Comparison of ENCODE assay signal across 19 cellular contexts in genomic region chr5:5638193-5638592, GRCh38.
DNase-seq lines count a peak whose midpoint lies in the region; ATAC-seq, FAIRE-seq and TF ChIP-seq lines count a peak whose summit lies in the region.
"Had no signal": no experiment of that assay in that cellular context is flagged by ENCODE, and none has a peak within 500 bp of the region (broad histone marks: within the 10 kb centered on the region; RNA-seq: fewer than 3 reads in every experiment).

No MANE protein-coding gene starts in this region.

- no peak overlapping the region for H3K9ac ChIP-seq in mesendoderm (ENCODE audit: low read length)

- H4K8ac ChIP-seq in mesendoderm (ENCODE audit: low read depth, low read length): no peak overlapping the region

- H2AK5ac ChIP-seq in mesendoderm (ENCODE audit: low read length): no peak overlapping the region

- H3K18ac ChIP-seq in mesendoderm (ENCODE audit: low read length): no peak overlapping the region

- no peak overlapping the region for H2BK120ac ChIP-seq in mesendoderm (ENCODE audit: low read depth, low read length)

- no peaks in the 10 kb centered on the region for H3K79me1 ChIP-seq in mesendoderm (ENCODE audit: low read length)

- H3K4ac ChIP-seq in mesendoderm (ENCODE audit: low read depth, low read length): no peak overlapping the region

- no CpG with 5 or more reads among the region's 4 CpGs for WGBS in mesendoderm (ENCODE audit: extremely low coverage, insufficient coverage, low lambda C conversion rate)

- H3K36me3 ChIP-seq in bronchial epithelial cell (ENCODE audit: control insufficient read depth, insufficient read depth, low read length): no peaks in the 10 kb centered on the region
- no peaks in the 10 kb centered on the region for H3K36me3 ChIP-seq in mesendoderm (ENCODE audit: control insufficient read depth, insufficient read depth, low read length)
- H3K36me3 ChIP-seq in thoracic aorta: no peaks in the 10 kb centered on the region
- H3K36me3 ChIP-seq: ovary, spleen had no signal

- no peak for TF ChIP-seq CTCF in bronchial epithelial cell (IDR thresholded peaks at IDR 0.05; ENCODE audit: insufficient read depth, low read length, severe bottlenecking)
- no peak for TF ChIP-seq CTCF in thoracic aorta (IDR thresholded peaks at IDR 0.05)

- no peak overlapping the region for H3K23ac ChIP-seq in mesendoderm (ENCODE audit: low read length)

- H3K27me3 ChIP-seq in bronchial epithelial cell (ENCODE audit: control insufficient read depth, insufficient read depth, low read length) (no peaks in the 10 kb centered on the region), mesendoderm (ENCODE audit: insufficient read depth, low read length, poor library complexity) (no peaks in the 10 kb centered on the region), thoracic aorta (replicated peaks; ENCODE audit: insufficient read depth) (no peaks in the 10 kb centered on the region)
- H3K27me3 ChIP-seq: foreskin keratinocyte, ovary, testis had no signal

- H2BK15ac ChIP-seq in mesendoderm (replicated peaks; ENCODE audit: low read depth): no peak overlapping the region

- ATAC-seq in thoracic aorta (ENCODE audit: insufficient number of reproducible peaks, low FRiP score, low read depth): peak; percentile 71
- no peak for ATAC-seq in GM21515 (IDR thresholded peaks at IDR 0.05; ENCODE audit: unreplicated experiment)
- ATAC-seq: foreskin keratinocyte, left colon, Panc1 had no signal

- H4K5ac ChIP-seq in mesendoderm (ENCODE audit: low read length): no peak overlapping the region

- no peak for FAIRE-seq in bronchial epithelial cell (lab: Jason Lieb, UNC)

- no peak overlapping the region for H3K56ac ChIP-seq in mesendoderm (ENCODE audit: low read length)

- no peak overlapping the region for H3K27ac ChIP-seq in mesendoderm (ENCODE audit: low read depth, low read length)
- peak overlapping the region; percentile 70 to 89 for H3K27ac ChIP-seq in thoracic aorta
- H3K27ac ChIP-seq: foreskin keratinocyte, ovary, spleen, testis had no signal

- H3K4me1 ChIP-seq in mesendoderm (ENCODE audit: control insufficient read depth, low read depth, low read length) (no peaks in the 10 kb centered on the region), thoracic aorta (ENCODE audit: control insufficient read depth in 1 of 2, low read depth in 2 of 2) (peaks cover 12 to 28% of the 10 kb centered on the region in 2 donors)
- H3K4me1 ChIP-seq: foreskin keratinocyte, spleen had no signal

- H3K9me3 ChIP-seq in thoracic aorta: no peaks in the 10 kb centered on the region
- H3K9me3 ChIP-seq: ovary, spleen, testis had no signal

- no peak overlapping the region for H3K4me3 ChIP-seq in bronchial epithelial cell (ENCODE audit: low read depth, low read length)
- no peak overlapping the region for H3K4me3 ChIP-seq in mesendoderm (ENCODE audit: low read length)
- peak overlapping the region; percentile 18 for H3K4me3 ChIP-seq in thoracic aorta
- H3K4me3 ChIP-seq: ovary, spleen, testis had no signal

- no peak overlapping the region for H3K4me2 ChIP-seq in mesendoderm (ENCODE audit: low read length)

- H2BK5ac ChIP-seq in mesendoderm (ENCODE audit: low read length): no peak overlapping the region

- no peaks in the 10 kb centered on the region for H3K79me2 ChIP-seq in mesendoderm (ENCODE audit: control insufficient read depth, insufficient read depth, low read length)

- peak; percentile 5 for DNase-seq in M059J (ENCODE audit: low read depth)
- peak; percentile 0 for DNase-seq in bronchial epithelial cell (ENCODE audit: low read depth)
- DNase-seq in mesendoderm: peak; percentile 55
- no peak for DNase-seq in thoracic aorta (ENCODE audit: low spot score)
- no peak for DNase-seq in GDM1 (lab: John Stamatoyannopoulos, UW)
- DNase-seq in cortex of kidney (lab: John Stamatoyannopoulos, UW): no peak
- DNase-seq in NCI-H748 treated with DMSO at 0.1 percent for 48 hours (lab: John Stamatoyannopoulos, UW): no peak
- DNase-seq: activated CD4-positive, alpha-beta T cell treated with anti-CD3 and anti-CD28 coated beads, Interleukin-2, amount 50 U/mL, for 4 hours; activated naive CD4-positive, alpha-beta T cell treated with Interleukin-2 at 50 U/mL for 16 hours; activated T-cell treated with anti-CD3 and anti-CD28 coated beads for 4 hours; CD4-positive, alpha-beta memory T cell; foreskin keratinocyte; left colon; NCI-H1417 treated with DMSO at 0.1 percent for 48 hours; ovary; spleen; testis had no signal

Comparison
In these comparisons a context has a peak if more than half of its experiments do, and no peak if none do; other contexts are left out.
1. DNase-seq: peak in M059J (single experiment), bronchial epithelial cell (single experiment) and mesendoderm (single experiment); none in thoracic aorta (single experiment), GDM1 (single experiment), cortex of kidney (single experiment) and NCI-H748 treated with DMSO at 0.1 percent for 48 hours (single experiment).